16 cellular contexts compared by ENCODE assay signal in the genomic region with DNA sequence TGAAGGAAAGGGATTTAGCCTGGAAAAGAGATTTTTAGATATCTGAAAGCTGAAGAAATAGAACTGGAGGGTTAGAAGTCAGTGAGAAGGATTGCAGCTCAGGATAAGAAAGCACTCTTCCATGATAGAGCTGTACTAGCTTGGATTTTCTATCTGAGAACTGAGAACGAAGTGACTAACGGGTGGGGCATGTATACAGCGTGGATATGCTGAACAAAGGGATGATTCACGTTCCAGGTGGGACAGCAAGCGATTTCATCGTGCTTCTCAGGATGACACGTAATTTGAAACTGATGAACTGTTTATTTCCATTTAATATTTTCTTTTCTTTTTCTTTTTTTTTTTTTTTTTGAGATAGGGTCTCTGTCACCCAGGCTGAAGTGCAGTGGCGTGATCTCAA. TPM values are rescaled to one million over a fixed set of nuclear protein-coding genes. Genes with fewer than 3 reads are reported as not detected.
DNase-seq lines count a peak whose midpoint lies in the region; ATAC-seq, FAIRE-seq and TF ChIP-seq lines count a peak whose summit lies in the region.
"Had no signal": no experiment of that assay in that cellular context is flagged by ENCODE, and none has a peak within 500 bp of the region (broad histone marks: within the 10 kb centered on the region; RNA-seq: fewer than 3 reads in every experiment).

No MANE protein-coding gene starts in this region.

- intact Hi-C loops in mammary epithelial cell (cut with micrococcal nuclease), result no loop called here

- FAIRE-seq in urothelium cell line (lab: Jason Lieb, UNC), result no peak
- FAIRE-seq: K562, pancreas had no signal

- H4K20me1 ChIP-seq in Karpas-422 (ENCODE audit: insufficient read depth, low read depth, low read length) (no peaks in the 10 kb centered on the region), mammary epithelial cell (ENCODE audit: insufficient read depth, low read length) (no peaks in the 10 kb centered on the region)

- H3K27me3 ChIP-seq in Karpas-422 (ENCODE audit: low read length) (no peaks in the 10 kb centered on the region), mammary epithelial cell (ENCODE audit: insufficient read depth, low read length) (peaks cover 5% of the 10 kb centered on the region)

- BruUV-seq in mammary epithelial cell (replicated peaks; lab: Mats Ljungman, UMichigan), result no TSS peak

- H3K4me2 ChIP-seq in Karpas-422 (ENCODE audit: low read depth, low read length, poor library complexity, severe bottlenecking) (peak overlapping the region; percentile 94), mammary epithelial cell (ENCODE audit: insufficient read depth, low read depth, low read length) (peak overlapping the region; percentile 1)

- H3K79me2 ChIP-seq in Karpas-422 (ENCODE audit: low read length) (peaks cover 73% of the 10 kb centered on the region), mammary epithelial cell (ENCODE audit: insufficient read depth, low read length) (no peaks in the 10 kb centered on the region)

- 32% methylated on average over 8 of the region's 8 CpGs for WGBS in mammary epithelial cell (ENCODE audit: low coverage, missing lambda C conversion rate)

- no peak for TF ChIP-seq CTCF in mammary epithelial cell (conservative IDR thresholded peaks at IDR 0.05 in 1 of 2, IDR thresholded peaks at IDR 0.05 in 1 of 2; ENCODE audit: extremely low read depth in 1 of 2, insufficient read depth in 1 of 2, low read depth in 1 of 2, low read length in 2 of 2)
- no peak for TF ChIP-seq CTCF in GM20000 (IDR thresholded peaks at IDR 0.05; ENCODE audit: extremely low read depth, missing control alignments)

- in situ Hi-C loops in mammary epithelial cell (cut with MboI; ENCODE audit: low sequenced_read_pairs in 2 of 2), result loop anchor here in 1 of 2 donors (5.0 to 25.0 kb wide), 2 partner anchors 76 to 371 kb away; no protein-coding TSS in a partner anchor

- DNase-seq in stimulated activated CD4-positive, alpha-beta T cell treated with anti-CD3 and anti-CD28 coated beads, Interleukin-1b, Interleukin-23, amount 100 ng/mL, for 48 hours, result peak; percentile 55
- DNase-seq in stimulated activated CD4-positive, alpha-beta T cell treated with anti-CD3 and anti-CD28 coated beads, Interleukin-2, amount 100 ng/mL, for 48 hours, result no peak
- DNase-seq in Karpas-422 (no peak), mammary epithelial cell (peak; percentile 79), urothelium cell line (ENCODE audit: low spot score) (peak; percentile 67), GM20000 (ENCODE audit: low spot score) (no peak), retina (no peak)
- DNase-seq: activated naive CD8-positive, alpha-beta T cell treated with anti-CD3 and anti-CD28 coated beads, Interleukin-2, amount 10 ng/mL, durations not matched to agents 7 days and 5 days; CD8-positive, alpha-beta T cell; cerebellar nuclear complex; left cardiac atrium; pancreas; spleen; T1000 had no signal

- H3K4me3 ChIP-seq in Karpas-422 (ENCODE audit: low read length) (peak overlapping the region; percentile 66; the same call in 1 of the 2 replicates), mammary epithelial cell (replicated peaks in 1 of 3; ENCODE audit: insufficient read depth in 1 of 3, low read depth in 2 of 3, low read length in 3 of 3) (no peak overlapping the region)
- H3K4me3 ChIP-seq: K562, pancreas, spleen had no signal

- H3K27ac ChIP-seq in Karpas-422 (ENCODE audit: low read length), result peak overlapping the region; percentile 99
- peak overlapping the region; percentile 22 for H3K27ac ChIP-seq in mammary epithelial cell (ENCODE audit: insufficient read depth, low read depth, low read length)
- H3K27ac ChIP-seq: pancreas, spleen had no signal

- H3K36me3 ChIP-seq in Karpas-422 (ENCODE audit: insufficient read depth, low read length) (peaks cover 11% of the 10 kb centered on the region), mammary epithelial cell (ENCODE audit: insufficient read depth, low read length) (no peaks in the 10 kb centered on the region)
- H3K36me3 ChIP-seq: pancreas, spleen had no signal

- no peaks in the 10 kb centered on the region for H3K9me3 ChIP-seq in Karpas-422 (ENCODE audit: low read length)
- H3K9me3 ChIP-seq in mammary epithelial cell (replicated peaks; ENCODE audit: insufficient read depth, low read length), result no peaks in the 10 kb centered on the region
- H3K9me3 ChIP-seq: pancreas, spleen had no signal

- H3K4me1 ChIP-seq in Karpas-422 (ENCODE audit: low read length), result peaks cover 95% of the 10 kb centered on the region
- peaks cover 7% of the 10 kb centered on the region for H3K4me1 ChIP-seq in mammary epithelial cell (ENCODE audit: insufficient read depth, low read length)
- H3K4me1 ChIP-seq: pancreas had no signal

- dilution Hi-C loops in mammary epithelial cell (cut with HindIII; ENCODE audit: low sequenced_read_pairs), result no loop called here

- H3K9me2 ChIP-seq in Karpas-422 (replicated peaks; ENCODE audit: insufficient read depth, low read length), result no peaks in the 10 kb centered on the region

- H2AFZ ChIP-seq in Karpas-422 (ENCODE audit: low read length) (no peak overlapping the region), mammary epithelial cell (ENCODE audit: low read depth, low read length) (no peak overlapping the region)

- ATAC-seq in GM21367 (IDR thresholded peaks at IDR 0.05; ENCODE audit: unreplicated experiment), result no peak
- ATAC-seq: CD8-positive, alpha-beta T cell; K562; left cardiac atrium; pancreas had no signal

- CTCF ChIA-PET in mammary epithelial cell (lab: Charles Lee; ENCODE audit: low non-redundant PET), result no interaction called here

- H3K9ac ChIP-seq in Karpas-422 (ENCODE audit: low read length) (peak overlapping the region; percentile 92), mammary epithelial cell (ENCODE audit: insufficient read depth, low read length) (no peak overlapping the region)

RNA-seq across cellular contexts. Expression of gene GRAMD1B, which starts 53.0 kb away (rescaled TPM):
- total RNA-seq in Karpas-422 (2014; rRNA removed; shearing (Covaris generic); ENCODE audit: low replicate concordance), result 59.9 and 79.0 TPM in 2 replicates
- under 1 TPM in 1 of 2 donors, not detected in 1; 0.17 TPM for total RNA-seq in mammary epithelial cell
- 0.05 TPM for polyA plus RNA-seq in mammary epithelial cell
- polyA minus RNA-seq in mammary epithelial cell, result not detected
- polyA plus RNA-seq: K562 had no signal

Comparison
In these comparisons a context has a peak if more than half of its experiments do, and no peak if none do; other contexts are left out.
1. DNase-seq: peak in stimulated activated CD4-positive, alpha-beta T cell treated with anti-CD3 and anti-CD28 coated beads, Interleukin-1b, Interleukin-23, amount 100 ng/mL, for 48 hours (single experiment), mammary epithelial cell (single experiment) and urothelium cell line (single experiment); none in stimulated activated CD4-positive, alpha-beta T cell treated with anti-CD3 and anti-CD28 coated beads, Interleukin-2, amount 100 ng/mL, for 48 hours (0 of 2), Karpas-422 (single experiment), GM20000 (single experiment) and retina (single experiment).
2. RNA of gene GRAMD1B, which starts 53.0 kb away (total RNA-seq): 59.9 to 79.0 TPM in Karpas-422; 0.17 TPM in mammary epithelial cell; every median in the first group is over 10 times any median in the second.